In the genomic region with DNA sequence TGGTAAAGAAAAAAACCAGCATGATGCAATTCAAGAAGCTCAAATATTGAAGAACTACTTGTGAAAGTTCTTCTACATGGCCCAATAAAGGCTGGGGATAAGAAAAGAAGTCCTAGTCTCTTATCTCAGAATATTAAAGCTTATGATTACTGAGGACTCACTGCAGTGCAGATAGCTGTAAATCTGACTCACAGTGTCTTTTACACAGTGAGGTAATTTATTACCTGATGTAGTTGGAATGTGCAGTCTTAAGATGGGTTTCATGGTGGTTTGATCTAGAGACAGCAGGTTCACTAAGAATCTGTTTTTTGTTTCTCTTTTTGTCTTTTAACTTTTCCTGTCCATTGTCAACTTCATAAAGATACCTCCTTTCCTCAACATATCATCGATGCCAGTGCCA, we compare ENCODE assay signal across 21 cellular contexts.
"Had no signal": no experiment of that assay in that cellular context is flagged by ENCODE, and none has a peak within 500 bp of the region (broad histone marks: within the 10 kb centered on the region; RNA-seq: fewer than 3 reads in every experiment).

No MANE protein-coding gene starts in this region.

- H3K9me3 ChIP-seq: breast epithelium, colonic mucosa, heart right ventricle, left ventricle myocardium inferior, ovary, prostate gland had no signal

- H3K4me3 ChIP-seq: breast epithelium, colonic mucosa, dorsolateral prefrontal cortex, heart right ventricle, left ventricle myocardium inferior, ovary, prostate gland had no signal

- DNase-seq: activated CD4-positive, CD25-positive, alpha-beta regulatory T cell treated with anti-CD3 and anti-CD28 coated beads, Interleukin-2, amount 50 U/mL, for 72 hours; activated gamma-delta T cell treated with Interleukin-2 at 50 U/mL for 16 hours; activated T-cell treated with anti-CD3 and anti-CD28 coated beads, Interleukin-2, amount 50 U/mL, for 1 hour; aorta; colonic mucosa; dorsolateral prefrontal cortex; effector memory CD8-positive, alpha-beta T cell; heart right ventricle; kidney; left ventricle myocardium inferior; mammary epithelial cell; ovary; right cardiac atrium; stimulated activated CD4-positive, alpha-beta T cell treated with anti-CD3 and anti-CD28 coated beads, Interleukin-1b, Interleukin-23, amount 100 ng/mL, for 48 hours; T-cell; WERI-Rb-1 had no signal

- H3K4me1 ChIP-seq: breast epithelium, colonic mucosa, heart right ventricle, left ventricle myocardium inferior, prostate gland had no signal

- ATAC-seq: activated naive CD4-positive, alpha-beta T cell treated with anti-CD3 and anti-CD28 coated beads, Interleukin-2, amount 50 U/mL, for 72 hours; effector memory CD8-positive, alpha-beta T cell; heart right ventricle; natural killer cell treated with Interleukin-12 subunit alpha and Interleukin-12 subunit beta and Interleukin-15 and Interleukin-18, amount 100 ng/mL, for 72 hours; right cardiac atrium; stimulated activated memory B cell treated with anti-CD40 and anti-IgM and Interleukin-4, amounts not matched to agents 10 μg/mL and 1 μg/mL and 100 μg/mL, for 72 hours; T-cell had no signal

- H3K36me3 ChIP-seq: breast epithelium, colonic mucosa, heart right ventricle, left ventricle myocardium inferior, ovary, prostate gland, WERI-Rb-1 had no signal

- H3K27me3 ChIP-seq: breast epithelium, colonic mucosa, heart right ventricle, ovary had no signal

- H3K27ac ChIP-seq: breast epithelium, colonic mucosa, dorsolateral prefrontal cortex, heart right ventricle, left ventricle myocardium inferior, ovary, prostate gland, WERI-Rb-1 had no signal
